ENCODE assay signal across 2 cellular contexts in genomic region chr15:79929412-79929811, GRCh38.
A peak's percentile ranks its signal among the peaks of the same experiment; 100 is the strongest.
TF ChIP-seq lines count a peak whose summit lies in the region.

No MANE protein-coding gene starts in this region.

TF ChIP-seq in HEK293, 187 proteins besides CTCF, POLR2A, EP300 and RAD21 (continued from another document):
- peak; percentile 92 for TF ChIP-seq ZNF366 (tag by site-specific recombination; conservative IDR thresholded peaks at IDR 0.05)
- no peak for TF ChIP-seq PRDM4 (tag by site-specific recombination; IDR thresholded peaks at IDR 0.05)
- TF ChIP-seq ZNF362 (tag by site-specific recombination; IDR thresholded peaks at IDR 0.05) = no peak
- no peak for TF ChIP-seq ZNF658 (tag by site-specific recombination; IDR thresholded peaks at IDR 0.05)
TF ChIP-seq in HEK293: peak in this region for 2.

TF ChIP-seq in K562, 482 proteins besides CTCF, POLR2A, EP300 and RAD21 (continued from another document):
- TF ChIP-seq MLLT1 (IDR thresholded peaks at IDR 0.05) (0 out of 4 replicates have a peak, but pooled peaks of 1 of the 2 experiments have one; percentile 19), CREB3L1 (IDR thresholded peaks at IDR 0.05; ENCODE audit: borderline replicate concordance, low read depth) (no peak), ELF4 (CRISPR knock-in tag; IDR thresholded peaks at IDR 0.05) (no peak), PKNOX1 (IDR thresholded peaks at IDR 0.05) (no peak), TFE3 (CRISPR knock-in tag; IDR thresholded peaks at IDR 0.05) (peak; percentile 33; the same call in 1 of the 2 replicates)
